22 cellular contexts compared by ENCODE assay signal in the genomic region with DNA sequence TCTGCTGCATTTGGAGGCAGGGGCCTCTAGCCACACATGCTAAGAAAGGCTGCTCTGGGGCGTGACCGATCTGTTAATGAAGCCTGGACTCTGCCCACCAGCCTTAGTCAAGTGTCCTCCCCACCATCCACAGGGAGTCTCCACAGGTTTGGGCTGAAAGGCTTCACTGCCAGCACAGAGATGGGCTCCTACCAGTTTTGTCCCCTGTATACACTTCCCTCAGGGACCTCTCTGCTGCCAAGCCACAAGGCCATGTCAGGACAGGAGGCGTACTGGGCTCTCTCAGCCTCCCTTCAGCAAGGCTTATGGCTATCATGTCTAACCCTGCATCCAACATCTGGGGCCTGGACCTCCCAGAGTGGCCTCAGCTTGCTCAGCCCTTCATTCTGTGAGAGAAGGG. TPM values are rescaled to one million over a fixed set of nuclear protein-coding genes. Genes with fewer than 3 reads are reported as not detected.
DNase-seq lines count a peak whose midpoint lies in the region; ATAC-seq, FAIRE-seq and TF ChIP-seq lines count a peak whose summit lies in the region.
"Had no signal": no experiment of that assay in that cellular context is flagged by ENCODE, and none has a peak within 500 bp of the region (broad histone marks: within the 10 kb centered on the region; RNA-seq: fewer than 3 reads in every experiment).

No MANE protein-coding gene starts in this region.

- H3K79me2 ChIP-seq in HepG2 (ENCODE audit: insufficient read depth, low read length): no peaks in the 10 kb centered on the region
- H3K79me2 ChIP-seq in hepatocyte: no peaks in the 10 kb centered on the region

- WGBS in HepG2 (ENCODE audit: low lambda C conversion rate): 20% methylated on average over 3 of the region's 3 CpGs
- 100% methylated on average over 1 of the region's 3 CpGs for WGBS in right lobe of liver (ENCODE audit: insufficient coverage, low coverage, low lambda C conversion rate, missing lambda C conversion rate)
- WGBS in hepatocyte (ENCODE audit: low lambda C conversion rate, missing lambda C conversion rate): 90% methylated on average over 3 of the region's 3 CpGs
- WGBS in mesenchymal stem cell: 90% methylated on average over 3 of the region's 3 CpGs

- in situ Hi-C loops in HepG2 (cut with HindIII; ENCODE audit: extremely low pct_ligation_motif_present, low pct_unique_long_range_greater_than_20kb): no loop called here

- H2BK120ac ChIP-seq in mesenchymal stem cell (ENCODE audit: low read depth, low read length): no peak overlapping the region

- no peak overlapping the region for H2BK5ac ChIP-seq in mesenchymal stem cell (ENCODE audit: low read depth, low read length, poor library complexity, severe bottlenecking)

- H2AFZ ChIP-seq in HepG2 (ENCODE audit: low read length) (peak overlapping the region; percentile 90), hepatocyte (peak overlapping the region; percentile 78), mesenchymal stem cell (ENCODE audit: low read depth, low read length) (no peak overlapping the region)

- no peak overlapping the region for H2BK15ac ChIP-seq in mesenchymal stem cell (ENCODE audit: low read depth, poor library complexity, severe bottlenecking)

- peak; percentile 72 for ATAC-seq in HepG2
- ATAC-seq in right lobe of liver: no peak
- ATAC-seq in upper lobe of right lung: peak; percentile 20
- ATAC-seq: PC-3 had no signal

- H3K79me1 ChIP-seq in mesenchymal stem cell (replicated peaks; ENCODE audit: low read length, poor library complexity, severe bottlenecking): no peaks in the 10 kb centered on the region

- H3K23ac ChIP-seq in mesenchymal stem cell (ENCODE audit: low read length in 2 of 2): no peak overlapping the region

- H3K27ac ChIP-seq in HepG2 (ENCODE audit: extremely low read length, insufficient read depth, low read length): no peak overlapping the region
- H3K27ac ChIP-seq in right lobe of liver: no peak overlapping the region
- peak overlapping the region; percentile 92 for H3K27ac ChIP-seq in hepatocyte
- peak overlapping the region; percentile 0 for H3K27ac ChIP-seq in mesenchymal stem cell (ENCODE audit: low read length, poor library complexity, severe bottlenecking)
- peak overlapping the region; percentile 17 for H3K27ac ChIP-seq in upper lobe of right lung
- H3K27ac ChIP-seq: KMS-11 had no signal

- peak overlapping the region; percentile 69 for H2AK5ac ChIP-seq in mesenchymal stem cell (ENCODE audit: low read length, severe bottlenecking)

- CTCF ChIA-PET in HepG2 (lab: Yijun Ruan, JAX; ENCODE audit: low intra/inter-chr PET ratio, low total read pairs): no interaction called here

- peak overlapping the region; percentile 3 to 48 (median 15); a peak in 4 of 6 replicates for H3K4me3 ChIP-seq in HepG2 (replicated peaks in 1 of 3; ENCODE audit: insufficient read depth in 1 of 3, low read depth in 2 of 3, low read length in 3 of 3)
- no peak overlapping the region for H3K4me3 ChIP-seq in right lobe of liver
- no peak overlapping the region for H3K4me3 ChIP-seq in hepatocyte
- H3K4me3 ChIP-seq in mesenchymal stem cell (ENCODE audit: insufficient read depth in 1 of 2, low read depth in 1 of 2, low read length in 2 of 2): no peak overlapping the region
- no peak overlapping the region for H3K4me3 ChIP-seq in upper lobe of right lung

- FAIRE-seq in HepG2 (lab: Jason Lieb, UNC): no peak
- FAIRE-seq: G401.6, GM19239, HTR-8/SVneo had no signal

- POLR2A ChIA-PET in HepG2 (lab: Yijun Ruan, JAX): no interaction called here

- intact Hi-C loops in HepG2 (cut with micrococcal nuclease; ENCODE audit: unreplicated experiment) (no loop called here), right lobe of liver (cut with DNase I) (no loop called here), upper lobe of right lung (cut with DNase I) (no loop called here)

- no peak for TF ChIP-seq CTCF in HepG2 (CRISPR knock-in tag; IDR thresholded peaks at IDR 0.05)
- TF ChIP-seq CTCF in right lobe of liver (IDR thresholded peaks at IDR 0.05): no peak
- TF ChIP-seq CTCF in hepatocyte (IDR thresholded peaks at IDR 0.05; ENCODE audit: poor library complexity): no peak
- TF ChIP-seq CTCF in upper lobe of right lung (IDR thresholded peaks at IDR 0.05): no peak

- H3K9ac ChIP-seq in HepG2 (ENCODE audit: insufficient read depth, low read depth, low read length) (peak overlapping the region; percentile 22; the same call in 1 of the 2 replicates), mesenchymal stem cell (ENCODE audit: low read length) (no peak overlapping the region)
- H3K9ac ChIP-seq: KMS-11, SK-N-SH had no signal

- TF ChIP-seq EP300 in HepG2 (IDR thresholded peaks at IDR 0.05; ENCODE audit: low read depth in 2 of 2, low read length in 2 of 2) (no peak), HepG2 (CRISPR knock-in tag; IDR thresholded peaks at IDR 0.05; ENCODE audit: borderline replicate concordance) (no peak)

- no peak overlapping the region for H4K91ac ChIP-seq in mesenchymal stem cell (ENCODE audit: low read length)

- H3K4me2 ChIP-seq in HepG2 (ENCODE audit: low read depth, low read length) (peak overlapping the region; percentile 87), hepatocyte (no peak overlapping the region), mesenchymal stem cell (ENCODE audit: low read length, poor library complexity, severe bottlenecking) (no peak overlapping the region)
- H3K4me2 ChIP-seq: KMS-11, SK-N-SH had no signal

- H3K27me3 ChIP-seq in HepG2 (ENCODE audit: control insufficient read depth in 1 of 2, insufficient read depth in 2 of 2, low read length in 2 of 2) (no peaks in the 10 kb centered on the region; a peak in 3 of 5 replicates), right lobe of liver (no peaks in the 10 kb centered on the region), hepatocyte (no peaks in the 10 kb centered on the region), mesenchymal stem cell (ENCODE audit: control insufficient read depth in 1 of 2, insufficient read depth in 1 of 2, low read length in 2 of 2) (peaks cover 0 to 4% of the 10 kb centered on the region in 2 experiments), upper lobe of right lung (no peaks in the 10 kb centered on the region)

- H3K9me3 ChIP-seq in HepG2 (ENCODE audit: low read length) (no peaks in the 10 kb centered on the region), right lobe of liver (no peaks in the 10 kb centered on the region), hepatocyte (ENCODE audit: low read depth) (no peaks in the 10 kb centered on the region), mesenchymal stem cell (ENCODE audit: control insufficient read depth, low read length) (no peaks in the 10 kb centered on the region), upper lobe of right lung (no peaks in the 10 kb centered on the region)
- H3K9me3 ChIP-seq: SK-N-SH had no signal

- no peak overlapping the region for H3K18ac ChIP-seq in mesenchymal stem cell (ENCODE audit: low read depth in 1 of 2, low read length in 2 of 2)

- TF ChIP-seq RAD21 in HepG2 (CRISPR knock-in tag; IDR thresholded peaks at IDR 0.05): no peak

- no peak for DNase-seq in HepG2 (ENCODE audit: low spot score)
- no peak for DNase-seq in right lobe of liver
- DNase-seq in hepatocyte (ENCODE audit: low spot score): no peak
- DNase-seq in mesenchymal stem cell: no peak
- peak; percentile 41 for DNase-seq in upper lobe of right lung
- DNase-seq in stimulated activated CD4-positive, alpha-beta T cell treated with anti-CD3 and anti-CD28 coated beads, Interleukin-4, amount 100 ng/mL, for 1 hour: no peak
- no peak for DNase-seq in HK-2 (ENCODE audit: unreplicated experiment)
- no peak for DNase-seq in NCI-H774 (lab: John Stamatoyannopoulos, UW)
- DNase-seq: 8988T, DMS 273 treated with DMSO at 0.1 percent for 48 hours, GOT3, HFFc6, MV-4-11, NCI-H1694 treated with DMSO at 0.1 percent for 48 hours, PC-3, RPMI8226, SHP77 treated with DMSO at 0.1 percent for 48 hours, SK-N-SH had no signal

- TF ChIP-seq POLR2A in HepG2 (IDR thresholded peaks at IDR 0.05; ENCODE audit: insufficient read depth in 1 of 2, low read depth in 2 of 2, low read length in 2 of 2): no peak
- TF ChIP-seq POLR2A in right lobe of liver (IDR thresholded peaks at IDR 0.05): no peak

- H3K14ac ChIP-seq in mesenchymal stem cell (ENCODE audit: low read length in 2 of 2): peak overlapping the region in 1 of 2 experiments; percentile 19

- H3K36me3 ChIP-seq in HepG2 (replicated peaks in 1 of 2; ENCODE audit: control insufficient read depth in 1 of 2, insufficient read depth in 2 of 2, low read length in 2 of 2): no peaks in the 10 kb centered on the region
- H3K36me3 ChIP-seq in right lobe of liver: no peaks in the 10 kb centered on the region
- no peaks in the 10 kb centered on the region for H3K36me3 ChIP-seq in hepatocyte (replicated peaks; ENCODE audit: insufficient read depth, low read depth)
- H3K36me3 ChIP-seq in mesenchymal stem cell (ENCODE audit: control insufficient read depth in 1 of 2, insufficient read depth in 2 of 2, low read depth in 1 of 2, low read length in 2 of 2): no peaks in the 10 kb centered on the region
- no peaks in the 10 kb centered on the region for H3K36me3 ChIP-seq in upper lobe of right lung

- BruUV-seq in HepG2 (replicated peaks; lab: Mats Ljungman, UMichigan): no TSS peak

- no peak overlapping the region for H2BK12ac ChIP-seq in mesenchymal stem cell (ENCODE audit: low read length in 2 of 2)

- H4K20me1 ChIP-seq in HepG2 (ENCODE audit: insufficient read depth, low read length): no peaks in the 10 kb centered on the region
- H4K20me1 ChIP-seq in hepatocyte (ENCODE audit: insufficient read depth, poor library complexity, severe bottlenecking): no peaks in the 10 kb centered on the region

- H3K4me1 ChIP-seq in HepG2 (ENCODE audit: insufficient read depth, low read length) (peaks cover 10% of the 10 kb centered on the region), right lobe of liver (no peaks in the 10 kb centered on the region), hepatocyte (ENCODE audit: insufficient read depth) (peaks cover 6% of the 10 kb centered on the region), mesenchymal stem cell (ENCODE audit: control insufficient read depth, insufficient read depth, low read depth, low read length) (peaks cover 17% of the 10 kb centered on the region), upper lobe of right lung (no peaks in the 10 kb centered on the region)

- no peak overlapping the region for H3K4ac ChIP-seq in mesenchymal stem cell (ENCODE audit: low read depth in 1 of 2, low read length in 2 of 2)

- H4K8ac ChIP-seq in mesenchymal stem cell (ENCODE audit: low read length): no peak overlapping the region

- no peaks in the 10 kb centered on the region for H3K9me2 ChIP-seq in hepatocyte (replicated peaks; ENCODE audit: insufficient read depth)
- H3K9me2 ChIP-seq: SK-N-SH had no signal

RNA-seq across cellular contexts. Expression of a gene that starts 23.5 kb away (rescaled TPM):
- total RNA-seq in HepG2 (2016; rRNA removed; fragmentation: Illumina TruSeq; extraction: Trizol): 16.9 and 18.8 TPM in 2 replicates
- total RNA-seq in HepG2 (2016; cell fraction: cytosol; rRNA removed; fragmentation: Illumina TruSeq; extraction: Trizol; ENCODE audit: low read depth): 10.9 and 16.9 TPM in 2 replicates
- total RNA-seq in HepG2 (2016; cell fraction: insoluble cytoplasmic fraction; rRNA removed; fragmentation: Illumina TruSeq; extraction: Trizol): 15.3 and 20.4 TPM in 2 replicates
- total RNA-seq in HepG2 (2016; cell fraction: membrane; rRNA removed; fragmentation: Illumina TruSeq; extraction: Trizol): 19.3 and 19.6 TPM in 2 replicates
- total RNA-seq in HepG2 (2016; cell fraction: nucleus; rRNA removed; fragmentation: Illumina TruSeq; extraction: Trizol): 6.5 and 8.7 TPM in 2 replicates
- polyA plus RNA-seq in HepG2 (2011; rRNA removed): 4.3 and 5.1 TPM in 2 replicates
- 4.9 and 6.2 TPM in 2 replicates for polyA plus RNA-seq in HepG2 (2011; cell fraction: cytosol; rRNA removed)
- polyA plus RNA-seq in HepG2 (2011; cell fraction: nucleus; rRNA removed): 2.4 and 3.5 TPM in 2 replicates
- 6.2 and 9.4 TPM in 2 replicates for polyA plus RNA-seq in HepG2 (2012)
- 16.0 and 22.8 TPM in 2 replicates for polyA plus RNA-seq in HepG2 (2016; cell fraction: cytosol; fragmentation: Illumina TruSeq; extraction: Trizol; ENCODE audit: low read depth)
- 23.7 and 25.7 TPM in 2 replicates for polyA plus RNA-seq in HepG2 (2016; cell fraction: insoluble cytoplasmic fraction; fragmentation: Illumina TruSeq; extraction: Trizol; ENCODE audit: low read depth)
- 17.7 and 20.7 TPM in 2 replicates for polyA plus RNA-seq in HepG2 (2016; cell fraction: membrane; fragmentation: Illumina TruSeq; extraction: Trizol; ENCODE audit: low read depth)
- 8.4 and 11.9 TPM in 2 replicates for polyA plus RNA-seq in HepG2 (2016; cell fraction: nucleus; fragmentation: Illumina TruSeq; extraction: Trizol; ENCODE audit: insufficient read depth, low read depth)
- polyA minus RNA-seq in HepG2 (2011; rRNA and poly(A)+ RNA removed; ENCODE audit: low replicate concordance): 2.9 and 4.0 TPM in 2 replicates
- polyA minus RNA-seq in HepG2 (2011; cell fraction: cytosol; rRNA and poly(A)+ RNA removed): 2.3 and 4.0 TPM in 2 replicates
- 6.1 and 6.7 TPM in 2 replicates for polyA minus RNA-seq in HepG2 (2011; cell fraction: nucleus; rRNA and poly(A)+ RNA removed)
- total RNA-seq in right lobe of liver: 1 to 10 TPM; 2.1 to 4.7 (median 3.2) TPM
- total RNA-seq in hepatocyte: 4.2 and 10.4 TPM in 2 replicates
- 5.3 and 9.8 TPM in 2 replicates for polyA plus RNA-seq in hepatocyte
- 6.5 TPM for polyA plus RNA-seq in mesenchymal stem cell (2013, experiment 1 of 2)
- polyA plus RNA-seq in mesenchymal stem cell (2013, experiment 2 of 2): 6.5 TPM
- total RNA-seq in upper lobe of right lung: 6.9 TPM

RNA-seq across cellular contexts. Expression of a gene that starts 23.6 kb away (rescaled TPM):
- 18.8 and 26.1 TPM in 2 replicates for total RNA-seq in HepG2 (2016; rRNA removed; fragmentation: Illumina TruSeq; extraction: Trizol)
- total RNA-seq in HepG2 (2016; cell fraction: cytosol; rRNA removed; fragmentation: Illumina TruSeq; extraction: Trizol; ENCODE audit: low read depth): 6.3 and 9.1 TPM in 2 replicates
- 21.7 and 22.2 TPM in 2 replicates for total RNA-seq in HepG2 (2016; cell fraction: insoluble cytoplasmic fraction; rRNA removed; fragmentation: Illumina TruSeq; extraction: Trizol)
- 12.0 and 13.5 TPM in 2 replicates for total RNA-seq in HepG2 (2016; cell fraction: membrane; rRNA removed; fragmentation: Illumina TruSeq; extraction: Trizol)
- total RNA-seq in HepG2 (2016; cell fraction: nucleus; rRNA removed; fragmentation: Illumina TruSeq; extraction: Trizol): 13.5 and 13.9 TPM in 2 replicates
- 14.0 and 17.5 TPM in 2 replicates for polyA plus RNA-seq in HepG2 (2011; rRNA removed)
- 18.8 and 22.7 TPM in 2 replicates for polyA plus RNA-seq in HepG2 (2011; cell fraction: cytosol; rRNA removed)
- polyA plus RNA-seq in HepG2 (2011; cell fraction: nucleus; rRNA removed): 19.3 and 24.7 TPM in 2 replicates
- polyA plus RNA-seq in HepG2 (2012): 13.6 and 13.8 TPM in 2 replicates
- 14.1 and 15.0 TPM in 2 replicates for polyA plus RNA-seq in HepG2 (2016; cell fraction: cytosol; fragmentation: Illumina TruSeq; extraction: Trizol; ENCODE audit: low read depth)
- 18.9 and 19.2 TPM in 2 replicates for polyA plus RNA-seq in HepG2 (2016; cell fraction: insoluble cytoplasmic fraction; fragmentation: Illumina TruSeq; extraction: Trizol; ENCODE audit: low read depth)
- 15.0 and 19.1 TPM in 2 replicates for polyA plus RNA-seq in HepG2 (2016; cell fraction: membrane; fragmentation: Illumina TruSeq; extraction: Trizol; ENCODE audit: low read depth)
- polyA plus RNA-seq in HepG2 (2016; cell fraction: nucleus; fragmentation: Illumina TruSeq; extraction: Trizol; ENCODE audit: insufficient read depth, low read depth): 24.2 and 25.9 TPM in 2 replicates
- 38.2 and 46.2 TPM in 2 replicates for polyA minus RNA-seq in HepG2 (2011; rRNA and poly(A)+ RNA removed; ENCODE audit: low replicate concordance)
- polyA minus RNA-seq in HepG2 (2011; cell fraction: cytosol; rRNA and poly(A)+ RNA removed): 6.6 and 13.3 TPM in 2 replicates
- 15.7 and 24.3 TPM in 2 replicates for polyA minus RNA-seq in HepG2 (2011; cell fraction: nucleus; rRNA and poly(A)+ RNA removed)
- 10 to 100 TPM in 1 of 6 experiments, 1 to 10 TPM in 5; 4.3 to 11.4 (median 8.1) TPM for total RNA-seq in right lobe of liver
- 10.8 and 11.6 TPM in 2 replicates for total RNA-seq in hepatocyte
- polyA plus RNA-seq in hepatocyte: 13.6 and 15.1 TPM in 2 replicates
- polyA plus RNA-seq in mesenchymal stem cell (2013, experiment 1 of 2): 10.2 TPM
- polyA plus RNA-seq in mesenchymal stem cell (2013, experiment 2 of 2): 10.3 TPM
- total RNA-seq in upper lobe of right lung: 23.5 TPM

Comparison
In these comparisons a context has a peak if more than half of its experiments do, and no peak if none do; other contexts are left out.
1. ATAC-seq: peak in HepG2 (single experiment) and upper lobe of right lung (single experiment); none in right lobe of liver (0 of 4).
2. H3K4me3 ChIP-seq: peak in HepG2 (3 of 3); none in right lobe of liver (0 of 3), hepatocyte (single experiment), mesenchymal stem cell (0 of 2) and upper lobe of right lung (single experiment).
3. H3K27ac ChIP-seq: peak in hepatocyte (single experiment), mesenchymal stem cell (single experiment) and upper lobe of right lung (single experiment); none in HepG2 (single experiment) and right lobe of liver (0 of 3).